ENCODE assay signal across 8 cellular contexts in genomic region chr2:235263205-235264120, GRCh38.
DNase-seq lines count a peak whose midpoint lies in the region; ATAC-seq and TF ChIP-seq lines count a peak whose summit lies in the region.

No MANE protein-coding gene starts in this region.

- H3K4me3 Mint-ChIP-seq in type B pancreatic cell = no peak overlapping the region

- ATAC-seq in right lobe of liver = peak; percentile 62 to 83 (median 80)
- ATAC-seq in GM21423 (IDR thresholded peaks at IDR 0.05; ENCODE audit: unreplicated experiment) = no peak
- ATAC-seq in HG03520 (IDR thresholded peaks at IDR 0.05; ENCODE audit: unreplicated experiment) = no peak

- intact Hi-C loops in colonic mucosa (cut with DNase I) (loop anchor here (10.0 kb wide), 1 partner anchor 119 kb away; no protein-coding TSS in a partner anchor), right lobe of liver (cut with DNase I) (no loop called here)

- H3K4me1 Mint-ChIP-seq in type B pancreatic cell (ENCODE audit: unreplicated experiment) = peaks cover 27% of the 10 kb centered on the region

- H3K9me3 ChIP-seq in colonic mucosa (no peaks in the 10 kb centered on the region), right lobe of liver (no peaks in the 10 kb centered on the region)

- H3K27me3 ChIP-seq in colonic mucosa (no peaks in the 10 kb centered on the region), right lobe of liver (no peaks in the 10 kb centered on the region)

- H3K9me3 Mint-ChIP-seq in type B pancreatic cell = no peaks in the 10 kb centered on the region

- H3K27ac Mint-ChIP-seq in type B pancreatic cell = peak overlapping the region; percentile 50

- TF ChIP-seq POLR2A in right lobe of liver (IDR thresholded peaks at IDR 0.05) = no peak

- H3K36me3 ChIP-seq in colonic mucosa (no peaks in the 10 kb centered on the region), right lobe of liver (no peaks in the 10 kb centered on the region)

- DNase-seq in NCI-H82 (lab: John Stamatoyannopoulos, UW) (peak; percentile 16), NCI-H82 treated with DMSO at 0.1 percent for 48 hours (lab: John Stamatoyannopoulos, UW; ENCODE audit: unreplicated experiment) (no peak), colonic mucosa (peak; percentile 74), right lobe of liver (peak in 2 of 3 donors; percentile 49 to 60), type B pancreatic cell (ENCODE audit: extremely low spot score, unreplicated experiment) (no peak)
- DNase-seq in stimulated activated CD4-positive, alpha-beta T cell treated with anti-CD3 and anti-CD28 coated beads, Interleukin-15, amount 100 ng/mL, for 24 hours = no peak

- H3K27me3 Mint-ChIP-seq in type B pancreatic cell = peaks cover 6% of the 10 kb centered on the region

- peak overlapping the region; percentile 72 for H3K27ac ChIP-seq in colonic mucosa
- no peak overlapping the region for H3K27ac ChIP-seq in right lobe of liver

- H3K36me3 Mint-ChIP-seq in type B pancreatic cell = no peaks in the 10 kb centered on the region

- H3K9ac ChIP-seq in colonic mucosa (ENCODE audit: low read depth in 2 of 2, low read length in 2 of 2) = peak overlapping the region in 1 of 2 donors; percentile 28

- TF ChIP-seq CTCF in colonic mucosa (IDR thresholded peaks at IDR 0.05) (no peak), right lobe of liver (IDR thresholded peaks at IDR 0.05) (no peak), type B pancreatic cell (conservative IDR thresholded peaks at IDR 0.05) (no peak)

- H3K4me1 ChIP-seq in colonic mucosa (peaks cover 6% of the 10 kb centered on the region), right lobe of liver (no peaks in the 10 kb centered on the region)

- H3K4me3 ChIP-seq in colonic mucosa = peak overlapping the region; percentile 15
- no peak overlapping the region for H3K4me3 ChIP-seq in right lobe of liver

- 48% methylated on average over 20 of the region's 28 CpGs for WGBS in right lobe of liver (ENCODE audit: insufficient coverage, low coverage, low lambda C conversion rate, missing lambda C conversion rate)

Comparison
In these comparisons a context has a peak if more than half of its experiments do, and no peak if none do; other contexts are left out.
1. DNase-seq: peak in NCI-H82 (single experiment), colonic mucosa (single experiment) and right lobe of liver (2 of 3); none in NCI-H82 treated with DMSO at 0.1 percent for 48 hours (single experiment), type B pancreatic cell (single experiment) and stimulated activated CD4-positive, alpha-beta T cell treated with anti-CD3 and anti-CD28 coated beads, Interleukin-15, amount 100 ng/mL, for 24 hours (single experiment).
2. ATAC-seq: peak in right lobe of liver (4 of 4); none in GM21423 (single experiment) and HG03520 (single experiment).